10 cellular contexts compared by ENCODE assay signal in the genomic region with DNA sequence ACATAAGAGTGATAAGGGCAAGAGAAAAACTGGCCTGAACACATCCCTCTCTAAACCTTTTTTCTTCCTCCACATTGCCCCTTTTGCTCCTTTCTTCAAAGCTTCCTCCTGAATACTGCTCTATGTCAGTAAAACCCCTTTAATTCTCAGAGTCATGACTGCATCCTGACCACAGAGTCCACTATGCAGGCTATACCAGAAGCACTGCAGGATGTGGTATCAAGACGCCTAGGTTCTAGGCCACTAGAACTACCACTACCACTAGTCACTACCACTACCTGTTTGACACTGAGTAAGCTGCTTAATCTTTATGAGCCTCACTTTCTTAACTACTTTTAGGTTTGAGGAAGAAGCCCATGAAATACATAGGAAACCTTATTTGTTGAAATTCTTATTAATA. TPM values are rescaled to one million over a fixed set of nuclear protein-coding genes. Genes with fewer than 3 reads are reported as not detected.
DNase-seq lines count a peak whose midpoint lies in the region; ATAC-seq and TF ChIP-seq lines count a peak whose summit lies in the region.
"Had no signal": no experiment of that assay in that cellular context is flagged by ENCODE, and none has a peak within 500 bp of the region (broad histone marks: within the 10 kb centered on the region; RNA-seq: fewer than 3 reads in every experiment).

No MANE protein-coding gene starts in this region.

- peak overlapping the region in 6 of 7 donors; percentile 1 to 49 (median 22) for H3K4me3 Mint-ChIP-seq in CD8-positive, alpha-beta memory T cell
- peak overlapping the region; percentile 32 for H3K4me3 Mint-ChIP-seq in activated T-helper 2 cell treated with anti-CD3 and anti-CD28 coated beads, Interferon-gamma antibody, Interleukin-2, Interleukin-4, amounts not matched to agents 10 μg/mL and 5 μg/mL and 100 μg/mL, durations not matched to agents 14 hours and 24 hours and 36 hours (ENCODE audit: low read depth)

- no peaks in the 10 kb centered on the region for H3K36me3 ChIP-seq in CD8-positive, alpha-beta memory T cell (ENCODE audit: insufficient read depth, low read length)
- H3K36me3 ChIP-seq in WERI-Rb-1 = no peaks in the 10 kb centered on the region; the same call in 1 of the 2 replicates
- H3K36me3 ChIP-seq in aorta (ENCODE audit: control insufficient read depth in 1 of 2, insufficient read depth in 2 of 2, low read length in 1 of 2) = peaks cover 0 to 1% of the 10 kb centered on the region in 2 donors
- H3K36me3 ChIP-seq: neutrophil had no signal

- 64 to 84% methylated on average over 1 of the region's 1 CpG for WGBS in aorta, 2 donors

- H3K27ac Mint-ChIP-seq in CD8-positive, alpha-beta memory T cell = peak overlapping the region; percentile 0 to 90 (median 68)
- H3K27ac Mint-ChIP-seq in activated T-helper 2 cell treated with anti-CD3 and anti-CD28 coated beads, Interferon-gamma antibody, Interleukin-2, Interleukin-4, amounts not matched to agents 10 μg/mL and 5 μg/mL and 100 μg/mL, durations not matched to agents 14 hours and 24 hours and 36 hours = peak overlapping the region; percentile 73

- peaks cover 40 to 82% (median 41%) of the 10 kb centered on the region in 3 donors for H3K4me1 Mint-ChIP-seq in CD8-positive, alpha-beta memory T cell
- peaks cover 55% of the 10 kb centered on the region for H3K4me1 Mint-ChIP-seq in activated T-helper 2 cell treated with anti-CD3 and anti-CD28 coated beads, Interferon-gamma antibody, Interleukin-2, Interleukin-4, amounts not matched to agents 10 μg/mL and 5 μg/mL and 100 μg/mL, durations not matched to agents 14 hours and 24 hours and 36 hours (ENCODE audit: low read depth)

- H3K27me3 Mint-ChIP-seq in CD8-positive, alpha-beta memory T cell = peaks cover 0 to 2% of the 10 kb centered on the region in 2 donors
- H3K27me3 Mint-ChIP-seq in activated T-helper 2 cell treated with anti-CD3 and anti-CD28 coated beads, Interferon-gamma antibody, Interleukin-2, Interleukin-4, amounts not matched to agents 10 μg/mL and 5 μg/mL and 100 μg/mL, durations not matched to agents 14 hours and 24 hours and 36 hours (ENCODE audit: low read depth) = no peaks in the 10 kb centered on the region

- H3K4me1 ChIP-seq in CD8-positive, alpha-beta memory T cell (ENCODE audit: insufficient read depth, low read length) = peaks cover 12% of the 10 kb centered on the region
- H3K4me1 ChIP-seq in aorta (ENCODE audit: control insufficient read depth in 1 of 2, insufficient read depth in 2 of 2, low read length in 2 of 2) = peaks cover 4% of the 10 kb centered on the region in 2 donors

- DNase-seq in CD8-positive, alpha-beta memory T cell = peak in 4 of 5 donors; percentile 19 to 54 (median 39)
- peak; percentile 16 for DNase-seq in activated T-helper 2 cell treated with anti-CD3 and anti-CD28 coated beads, Interferon-gamma antibody, Interleukin-2, Interleukin-4, amounts not matched to agents 10 μg/mL and 5 μg/mL and 100 μg/mL, durations not matched to agents 14 hours and 24 hours and 36 hours (ENCODE audit: low spot score)
- DNase-seq in WERI-Rb-1 = no peak
- DNase-seq in aorta = no peak
- DNase-seq in NCI-H446 treated with DMSO at 0.1 percent for 48 hours (lab: John Stamatoyannopoulos, UW) = no peak
- DNase-seq in NCI-H82 (lab: John Stamatoyannopoulos, UW) = no peak
- DNase-seq: Calu3 had no signal

- no peaks in the 10 kb centered on the region for H3K27me3 ChIP-seq in CD8-positive, alpha-beta memory T cell (ENCODE audit: insufficient read depth, low read length, poor library complexity, severe bottlenecking)
- H3K27me3 ChIP-seq in WERI-Rb-1 (ENCODE audit: insufficient read depth, low read depth, severe bottlenecking) (no peaks in the 10 kb centered on the region), aorta (ENCODE audit: control insufficient read depth in 1 of 2, insufficient read depth in 2 of 2, low read length in 1 of 2) (no peaks in the 10 kb centered on the region)
- H3K27me3 ChIP-seq: neutrophil had no signal

- no peak overlapping the region for H3K4me3 ChIP-seq in CD8-positive, alpha-beta memory T cell (ENCODE audit: low read length)
- no peak overlapping the region for H3K4me3 ChIP-seq in WERI-Rb-1 (ENCODE audit: low read depth, low read length)
- H3K4me3 ChIP-seq in aorta (ENCODE audit: low read length in 2 of 2) = no peak overlapping the region

- no peak overlapping the region for H3K27ac ChIP-seq in CD8-positive, alpha-beta memory T cell (ENCODE audit: low read depth, low read length)
- H3K27ac ChIP-seq in WERI-Rb-1 = no peak overlapping the region
- H3K27ac ChIP-seq in aorta (ENCODE audit: low read depth in 1 of 2, low read length in 2 of 2) = peak overlapping the region in 1 of 2 donors; percentile 28
- H3K27ac ChIP-seq: neutrophil had no signal

- no peak for TF ChIP-seq CTCF in WERI-Rb-1 (IDR thresholded peaks at IDR 0.05; ENCODE audit: low read depth, low read length)

- H3K9me3 ChIP-seq in CD8-positive, alpha-beta memory T cell (ENCODE audit: low read length) = no peaks in the 10 kb centered on the region
- H3K9me3 ChIP-seq in WERI-Rb-1 (ENCODE audit: severe bottlenecking) (no peaks in the 10 kb centered on the region), aorta (ENCODE audit: control insufficient read depth, low read length) (no peaks in the 10 kb centered on the region)
- H3K9me3 ChIP-seq: neutrophil had no signal

- CTCF ChIA-PET in CD8-positive, alpha-beta memory T cell (lab: Charles Lee) = no interaction called here

- intact Hi-C loops in activated T-helper 2 cell treated with anti-CD3 and anti-CD28 coated beads, Interferon-gamma antibody, Interleukin-2, Interleukin-4, amounts not matched to agents 10 μg/mL and 5 μg/mL and 100 μg/mL, durations not matched to agents 14 hours and 24 hours and 36 hours (cut with micrococcal nuclease) = loop anchor here (1.0 kb wide), 1 partner anchor 8 kb away; a partner anchor contains a TSS
- intact Hi-C loops in aorta (cut with DNase I) = no loop called here

- H3K36me3 Mint-ChIP-seq in CD8-positive, alpha-beta memory T cell = no peaks in the 10 kb centered on the region
- H3K36me3 Mint-ChIP-seq in activated T-helper 2 cell treated with anti-CD3 and anti-CD28 coated beads, Interferon-gamma antibody, Interleukin-2, Interleukin-4, amounts not matched to agents 10 μg/mL and 5 μg/mL and 100 μg/mL, durations not matched to agents 14 hours and 24 hours and 36 hours (ENCODE audit: low read depth) = peaks cover 20% of the 10 kb centered on the region

- no peaks in the 10 kb centered on the region for H3K9me3 Mint-ChIP-seq in CD8-positive, alpha-beta memory T cell
- no peaks in the 10 kb centered on the region for H3K9me3 Mint-ChIP-seq in activated T-helper 2 cell treated with anti-CD3 and anti-CD28 coated beads, Interferon-gamma antibody, Interleukin-2, Interleukin-4, amounts not matched to agents 10 μg/mL and 5 μg/mL and 100 μg/mL, durations not matched to agents 14 hours and 24 hours and 36 hours

- ATAC-seq in GM19025 (IDR thresholded peaks at IDR 0.05; ENCODE audit: low read depth, unreplicated experiment) = peak; percentile 78
- ATAC-seq in HG03039 (IDR thresholded peaks at IDR 0.05; ENCODE audit: unreplicated experiment) = peak; percentile 87
- no peak for ATAC-seq in aorta (ENCODE audit: low FRiP score)

- POLR2A ChIA-PET in CD8-positive, alpha-beta memory T cell (lab: Charles Lee) = interaction anchor here (1.1 kb wide), 1 partner anchor 9 kb away, joined by 4 read pairs; no protein-coding TSS in a partner anchor

RNA-seq across cellular contexts. Expression of a gene that starts 38.7 kb away (rescaled TPM):
- 10 to 100 TPM; 16.7 to 18.3 TPM for total RNA-seq in CD8-positive, alpha-beta memory T cell
- polyA plus RNA-seq in CD8-positive, alpha-beta memory T cell = 7.1 TPM
- 19.8 and 20.4 TPM in 2 replicates for total RNA-seq in activated T-helper 2 cell treated with anti-CD3 and anti-CD28 coated beads, Interferon-gamma antibody, Interleukin-2, Interleukin-4, amounts not matched to agents 10 μg/mL and 5 μg/mL and 100 μg/mL, durations not matched to agents 14 hours and 24 hours and 36 hours
- 100 to 1,000 TPM in 1 of 2 donors, 10 to 100 TPM in 1; 47.6 to 142 TPM for total RNA-seq in aorta
- polyA plus RNA-seq in aorta = 10 to 100 TPM; 27.8 to 50.0 TPM

Comparison
In these comparisons a context has a peak if more than half of its experiments do, and no peak if none do; other contexts are left out.
1. DNase-seq: peak in CD8-positive, alpha-beta memory T cell (4 of 5) and activated T-helper 2 cell treated with anti-CD3 and anti-CD28 coated beads, Interferon-gamma antibody, Interleukin-2, Interleukin-4, amounts not matched to agents 10 μg/mL and 5 μg/mL and 100 μg/mL, durations not matched to agents 14 hours and 24 hours and 36 hours (single experiment); none in WERI-Rb-1 (single experiment), aorta (0 of 2), NCI-H446 treated with DMSO at 0.1 percent for 48 hours (single experiment) and NCI-H82 (single experiment).